9 cellular contexts compared by ENCODE assay signal in genomic region chr7:55965805-55966421, GRCh38. TPM values are rescaled to one million over a fixed set of nuclear protein-coding genes. Genes with fewer than 3 reads are reported as not detected.
DNase-seq lines count a peak whose midpoint lies in the region; ATAC-seq and TF ChIP-seq lines count a peak whose summit lies in the region.
"Had no signal": no experiment of that assay in that cellular context is flagged by ENCODE, and none has a peak within 500 bp of the region (broad histone marks: within the 10 kb centered on the region; RNA-seq: fewer than 3 reads in every experiment).

No MANE protein-coding gene starts in this region.

- no peaks in the 10 kb centered on the region for H3K9me3 ChIP-seq in adipocyte (ENCODE audit: control insufficient read depth, low read length)
- H3K9me3 ChIP-seq in iPS-18a (ENCODE audit: control insufficient read depth, low read depth, low read length), result no peaks in the 10 kb centered on the region
- no peaks in the 10 kb centered on the region for H3K9me3 ChIP-seq in suprapubic skin

- TF ChIP-seq POLR2A in suprapubic skin (IDR thresholded peaks at IDR 0.05), result no peak

- H3K36me3 Mint-ChIP-seq in activated CD4-positive, alpha-beta T cell treated with anti-CD3 and anti-CD28 coated beads, Interleukin-2, amount 10 ng/mL, durations not matched to agents 24 days and 14 days (ENCODE audit: low read depth), result peaks cover 17% of the 10 kb centered on the region

- TF ChIP-seq EP300 in suprapubic skin (IDR thresholded peaks at IDR 0.05), result no peak

- H3K27ac ChIP-seq in iPS-18a (ENCODE audit: low read length) (no peak overlapping the region), suprapubic skin (peak overlapping the region; percentile 97)

- H3K4me3 ChIP-seq in adipocyte (ENCODE audit: low read length) (peak overlapping the region; percentile 93), iPS-18a (ENCODE audit: low read length) (peak overlapping the region; percentile 88), suprapubic skin (peak overlapping the region; percentile 87)

- no peak for ATAC-seq in HG02938 (IDR thresholded peaks at IDR 0.05; ENCODE audit: unreplicated experiment)

- H3K4me1 Mint-ChIP-seq in activated CD4-positive, alpha-beta T cell treated with anti-CD3 and anti-CD28 coated beads, Interleukin-2, amount 10 ng/mL, durations not matched to agents 24 days and 14 days, result peaks cover 22% of the 10 kb centered on the region

- peak overlapping the region; percentile 52 for H3K27ac Mint-ChIP-seq in activated CD4-positive, alpha-beta T cell treated with anti-CD3 and anti-CD28 coated beads, Interleukin-2, amount 10 ng/mL, durations not matched to agents 24 days and 14 days

- 61% methylated on average over 13 of the region's 13 CpGs for WGBS in suprapubic skin

- no peak for TF ChIP-seq CTCF in suprapubic skin (IDR thresholded peaks at IDR 0.05)

- intact Hi-C loops in activated CD4-positive, alpha-beta T cell treated with anti-CD3 and anti-CD28 coated beads, Interleukin-2, amount 10 ng/mL, durations not matched to agents 24 days and 14 days (cut with micrococcal nuclease), result loop anchor here (2.0 to 5.0 kb wide), 3 partner anchors 36 to 97 kb away; partner anchors contain the start of gene ZNF713

- H3K4me1 ChIP-seq in adipocyte (ENCODE audit: control insufficient read depth, insufficient read depth, low read length) (peaks cover 9% of the 10 kb centered on the region), iPS-18a (ENCODE audit: control insufficient read depth, low read depth, low read length) (no peaks in the 10 kb centered on the region), suprapubic skin (peaks cover 32% of the 10 kb centered on the region)

- no peaks in the 10 kb centered on the region for H3K27me3 Mint-ChIP-seq in activated CD4-positive, alpha-beta T cell treated with anti-CD3 and anti-CD28 coated beads, Interleukin-2, amount 10 ng/mL, durations not matched to agents 24 days and 14 days

- H3K4me3 Mint-ChIP-seq in activated CD4-positive, alpha-beta T cell treated with anti-CD3 and anti-CD28 coated beads, Interleukin-2, amount 10 ng/mL, durations not matched to agents 24 days and 14 days, result peak overlapping the region; percentile 95

- peaks cover 9% of the 10 kb centered on the region for H3K36me3 ChIP-seq in adipocyte (ENCODE audit: control insufficient read depth, insufficient read depth, low read length, severe bottlenecking)
- no peaks in the 10 kb centered on the region for H3K36me3 ChIP-seq in iPS-18a (ENCODE audit: control insufficient read depth, low read depth, low read length)
- H3K36me3 ChIP-seq in suprapubic skin, result no peaks in the 10 kb centered on the region

- H3K27me3 ChIP-seq in adipocyte (replicated peaks; ENCODE audit: control insufficient read depth, insufficient read depth, low read length) (no peaks in the 10 kb centered on the region), iPS-18a (ENCODE audit: control insufficient read depth, insufficient read depth, low read length) (peaks cover 11% of the 10 kb centered on the region), suprapubic skin (no peaks in the 10 kb centered on the region)

- no peak for DNase-seq in activated CD4-positive, alpha-beta T cell treated with anti-CD3 and anti-CD28 coated beads, Interleukin-2, amount 10 ng/mL, durations not matched to agents 24 days and 14 days
- no peak for DNase-seq in activated CD4-positive, alpha-beta T cell treated with anti-CD3 and anti-CD28 coated beads, Interleukin-2, amount 50 U/mL, for 1 hour
- DNase-seq in adipocyte (ENCODE audit: low read depth) (peak; percentile 82), suprapubic skin (ENCODE audit: low spot score in 2 of 2) (no peak), NCI-H2107 treated with DMSO at 0.1 percent for 48 hours (lab: John Stamatoyannopoulos, UW; ENCODE audit: unreplicated experiment) (no peak), H4 (ENCODE audit: low spot score) (no peak)
- DNase-seq: aorta had no signal

- peak overlapping the region; percentile 98 for H3K9ac ChIP-seq in adipocyte (ENCODE audit: low read length)
- H3K9ac ChIP-seq in iPS-18a (ENCODE audit: low read length), result no peak overlapping the region

- H3K9me3 Mint-ChIP-seq in activated CD4-positive, alpha-beta T cell treated with anti-CD3 and anti-CD28 coated beads, Interleukin-2, amount 10 ng/mL, durations not matched to agents 24 days and 14 days, result no peaks in the 10 kb centered on the region

RNA-seq across cellular contexts. Expression of gene NIPSNAP2, which starts 1.5 kb away (rescaled TPM):
- total RNA-seq in activated CD4-positive, alpha-beta T cell treated with anti-CD3 and anti-CD28 coated beads, Interleukin-2, amount 10 ng/mL, durations not matched to agents 24 days and 14 days, result 52.0 and 53.1 TPM in 2 replicates
- total RNA-seq in suprapubic skin, result 10 to 100 TPM; 37.4 to 59.3 (median 48.6) TPM
- total RNA-seq in H4 (2014; rRNA removed; shearing (Covaris generic)), result 74.4 and 127 TPM in 2 replicates

RNA-seq across cellular contexts. Expression of gene MRPS17, which starts 14.2 kb away (rescaled TPM):
- total RNA-seq in activated CD4-positive, alpha-beta T cell treated with anti-CD3 and anti-CD28 coated beads, Interleukin-2, amount 10 ng/mL, durations not matched to agents 24 days and 14 days, result 36.4 and 37.6 TPM in 2 replicates
- total RNA-seq in suprapubic skin, result 10 to 100 TPM in 2 of 4 donors, 1 to 10 TPM in 2; 5.6 to 12.0 (median 8.5) TPM
- 28.9 and 36.2 TPM in 2 replicates for total RNA-seq in H4 (2014; rRNA removed; shearing (Covaris generic))
